ENCODE assay signal across 28 cellular contexts in the genomic region with DNA sequence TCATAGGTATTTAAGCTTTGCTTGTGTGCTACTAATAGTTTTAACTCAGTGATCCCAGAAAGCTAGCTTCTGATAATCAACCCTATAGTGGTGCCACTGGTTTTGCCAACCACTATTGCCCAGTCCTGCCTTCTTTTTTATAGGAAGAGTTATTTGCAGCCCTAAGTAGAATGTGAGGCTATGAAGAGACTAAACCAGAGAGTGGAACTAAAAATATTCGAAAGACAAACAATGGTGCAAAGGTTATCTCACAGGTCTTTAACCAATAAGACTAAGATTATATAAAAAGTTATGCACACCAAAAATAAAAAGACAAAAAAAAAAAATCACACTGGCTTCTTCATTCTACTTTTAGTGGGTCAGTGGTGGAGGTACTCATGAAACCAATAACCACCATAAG.
"Had no signal": no experiment of that assay in that cellular context is flagged by ENCODE, and none has a peak within 500 bp of the region (broad histone marks: within the 10 kb centered on the region; RNA-seq: fewer than 3 reads in every experiment).

No MANE protein-coding gene starts in this region.

- H3K27ac ChIP-seq: body of pancreas, breast epithelium, Peyer's patch, SJSA1 had no signal

- ATAC-seq: activated CD4-positive, alpha-beta T cell treated with anti-CD3 and anti-CD28 coated beads for 36 hours; activated CD4-positive, CD25-positive, alpha-beta regulatory T cell treated with anti-CD3 and anti-CD28 coated beads, Interleukin-2, amount 50 U/mL, for 24 hours; activated CD8-positive, alpha-beta T cell treated with anti-CD3 and anti-CD28 coated beads, Interleukin-2, amount 10 ng/mL, durations not matched to agents 7 days and 5 days; activated naive CD4-positive, alpha-beta T cell treated with anti-CD3 and anti-CD28 coated beads, Interleukin-2, amount 50 U/mL, for 72 hours; body of pancreas; PC-3 had no signal

- H3K27ac Mint-ChIP-seq: activated CD4-positive, alpha-beta T cell treated with anti-CD3 and anti-CD28 coated beads for 36 hours; activated CD4-positive, alpha-beta T cell treated with anti-CD3 and anti-CD28 coated beads, Interleukin-2, amount 10 ng/mL, durations not matched to agents 7 days and 5 days; activated CD8-positive, alpha-beta T cell treated with anti-CD3 and anti-CD28 coated beads, Interleukin-2, amount 10 ng/mL, durations not matched to agents 7 days and 5 days; activated naive CD4-positive, alpha-beta T cell treated with anti-CD3 and anti-CD28 coated beads for 36 hours; activated naive CD4-positive, alpha-beta T cell treated with anti-CD3 and anti-CD28 coated beads, Interleukin-2, amount 50 U/mL, for 72 hours; activated T-cell treated with anti-CD3 and anti-CD28 coated beads, Interleukin-2, amount 50 U/mL, for 24 hours; T-helper 1 cell treated with Interleukin-12 subunit alpha and Interleukin-12 subunit beta and Interleukin-4 antibody, amounts not matched to agents 30 μg/mL and 1 μg/mL, for 36 hours; T-helper 2 cell treated with Interferon-gamma antibody and Interleukin-4, amounts not matched to agents 5 μg/mL and 100 μg/mL, for 36 hours had no signal

- H3K27me3 Mint-ChIP-seq: activated CD4-positive, alpha-beta T cell treated with anti-CD3 and anti-CD28 coated beads for 36 hours; activated CD4-positive, alpha-beta T cell treated with anti-CD3 and anti-CD28 coated beads, Interleukin-2, amount 10 ng/mL, durations not matched to agents 7 days and 5 days; activated T-cell treated with anti-CD3 and anti-CD28 coated beads, Interleukin-2, amount 50 U/mL, for 24 hours; IgD-negative memory B cell had no signal

- H3K4me1 ChIP-seq: body of pancreas, breast epithelium, Peyer's patch, SJSA1 had no signal

- H3K27me3 ChIP-seq: body of pancreas, breast epithelium, Peyer's patch, SJSA1 had no signal

- DNase-seq: activated CD4-positive, alpha-beta T cell treated with anti-CD3 and anti-CD28 coated beads for 36 hours; activated CD4-positive, alpha-beta T cell treated with anti-CD3 and anti-CD28 coated beads, Interleukin-2, amount 10 ng/mL, durations not matched to agents 7 days and 5 days; activated CD4-positive, alpha-beta T cell treated with anti-CD3 and anti-CD28 coated beads, Interleukin-2, amount 50 U/mL, for 48 hours; activated CD8-positive, alpha-beta T cell treated with anti-CD3 and anti-CD28 coated beads, Interleukin-2, amount 10 ng/mL, durations not matched to agents 7 days and 5 days; activated gamma-delta T cell treated with Interleukin-2 at 50 U/mL for 16 hours; activated naive CD4-positive, alpha-beta T cell treated with anti-CD3 and anti-CD28 coated beads for 36 hours; activated T-cell treated with anti-CD3 and anti-CD28 coated beads, Interleukin-2, amount 50 U/mL, for 24 hours; body of pancreas; Karpas-422; KBM-7; NCI-H1105; NCI-H1436; NCI-H1694; NCI-H2029; NCI-H345; NCI-H524 treated with DMSO at 0.1 percent for 48 hours; PC-3; Peyer's patch; RPMI8226; SHP77 treated with DMSO at 0.1 percent for 48 hours; SK-N-SH had no signal

- H3K36me3 ChIP-seq: breast epithelium had no signal

- H3K9ac ChIP-seq: SK-N-SH had no signal

- H3K4me2 ChIP-seq: SK-N-SH had no signal

- H3K4me3 Mint-ChIP-seq: activated CD4-positive, alpha-beta T cell treated with anti-CD3 and anti-CD28 coated beads for 36 hours; activated CD4-positive, alpha-beta T cell treated with anti-CD3 and anti-CD28 coated beads, Interleukin-2, amount 10 ng/mL, durations not matched to agents 7 days and 5 days; activated CD8-positive, alpha-beta T cell treated with anti-CD3 and anti-CD28 coated beads, Interleukin-2, amount 10 ng/mL, durations not matched to agents 7 days and 5 days; activated naive CD4-positive, alpha-beta T cell treated with anti-CD3 and anti-CD28 coated beads for 36 hours; activated T-cell treated with anti-CD3 and anti-CD28 coated beads, Interleukin-2, amount 50 U/mL, for 24 hours; IgD-negative memory B cell; T-helper 1 cell treated with Interleukin-12 subunit alpha and Interleukin-12 subunit beta and Interleukin-4 antibody, amounts not matched to agents 30 μg/mL and 1 μg/mL, for 36 hours; T-helper 2 cell treated with Interferon-gamma antibody and Interleukin-4, amounts not matched to agents 5 μg/mL and 100 μg/mL, for 36 hours had no signal

- H3K9me3 Mint-ChIP-seq: activated CD4-positive, alpha-beta T cell treated with anti-CD3 and anti-CD28 coated beads, Interleukin-2, amount 10 ng/mL, durations not matched to agents 7 days and 5 days; activated naive CD4-positive, alpha-beta T cell treated with anti-CD3 and anti-CD28 coated beads for 36 hours; activated naive CD4-positive, alpha-beta T cell treated with anti-CD3 and anti-CD28 coated beads, Interleukin-2, amount 50 U/mL, for 72 hours; activated T-cell treated with anti-CD3 and anti-CD28 coated beads, Interleukin-2, amount 50 U/mL, for 24 hours; IgD-negative memory B cell; T-helper 1 cell treated with Interleukin-12 subunit alpha and Interleukin-12 subunit beta and Interleukin-4 antibody, amounts not matched to agents 30 μg/mL and 1 μg/mL, for 36 hours; T-helper 2 cell treated with Interferon-gamma antibody and Interleukin-4, amounts not matched to agents 5 μg/mL and 100 μg/mL, for 36 hours had no signal

- H3K4me3 ChIP-seq: body of pancreas, breast epithelium, Peyer's patch, SJSA1 had no signal
